ENCODE assay signal across 8 cellular contexts in genomic region chr12:50504798-50505385, GRCh38. TPM values are rescaled to one million over a fixed set of nuclear protein-coding genes. Genes with fewer than 3 reads are reported as not detected.
DNase-seq lines count a peak whose midpoint lies in the region; TF ChIP-seq lines count a peak whose summit lies in the region.

TSS of gene DIP2B (plus strand) at chr12:50504985. CDS start at chr12:50505141, 156 bp downstream.

- peak; percentile 21 for TF ChIP-seq POLR2A in NB4 (IDR thresholded peaks at IDR 0.05; ENCODE audit: extremely low read depth, insufficient read length)

- no peaks in the 10 kb centered on the region for H3K36me3 Mint-ChIP-seq in HFFc6 (ENCODE audit: low read depth)

- H3K4me1 Mint-ChIP-seq in HFFc6 (ENCODE audit: low read depth), result peaks cover 40% of the 10 kb centered on the region

- DNase-seq in HFFc6 (peak; percentile 86), NB4 (ENCODE audit: low read depth) (peak; percentile 96), SK-N-DZ (ENCODE audit: low spot score) (peak; percentile 91), globus pallidus (ENCODE audit: low spot score) (peak; percentile 89), nucleus accumbens (lab: John Stamatoyannopoulos, UW) (peak in 55 of 56 donors; percentile 65 to 97 (median 87)), superior temporal gyrus (ENCODE audit: extremely low spot score) (peak; percentile 91)
- DNase-seq in activated naive CD4-positive, alpha-beta T cell treated with anti-CD3 and anti-CD28 coated beads, Interleukin-2, amount 50 U/mL, for 16 hours, result peak; percentile 97

- no peaks in the 10 kb centered on the region for H3K9me3 Mint-ChIP-seq in HFFc6

- no peaks in the 10 kb centered on the region; the same call in 1 of the 2 replicates for H3K27me3 Mint-ChIP-seq in HFFc6 (ENCODE audit: insufficient read depth)

- peak within 1 kb of the TSS; percentile 93 for H3K4me3 Mint-ChIP-seq in HFFc6

- peak within 1 kb of the TSS; percentile 90 for H3K27ac Mint-ChIP-seq in HFFc6

- peak; percentile 95 for TF ChIP-seq CTCF in HFFc6 (IDR thresholded peaks at IDR 0.05)
- TF ChIP-seq CTCF in NB4 (IDR thresholded peaks at IDR 0.05; ENCODE audit: low read depth, low read length), result peak; percentile 84

- H3K4me3 ChIP-seq in GM08714 (ENCODE audit: low read length), result peak within 1 kb of the TSS; percentile 89
- H3K4me3 ChIP-seq in NB4 (ENCODE audit: low read depth, low read length), result peak within 1 kb of the TSS; percentile 77

RNA-seq across cellular contexts. Expression of gene DIP2B, which starts in this region (rescaled TPM):
- 10 to 100 TPM; 17.4 to 24.7 (median 20.6) TPM for total RNA-seq in HFFc6 (2021; fragmentation: NEBNext Ultra II Directional; extraction: Animal tissue kit (Norgen Biotek cat#: 25700))
- polyA plus RNA-seq in SK-N-DZ (2014; cell fraction: cytosol; rRNA removed), result 21.8 and 25.9 TPM in 2 replicates
- 14.7 and 20.2 TPM in 2 replicates for polyA plus RNA-seq in SK-N-DZ (2014; cell fraction: nucleus; rRNA removed)

Comparison
In these comparisons a context has a peak if more than half of its experiments do, and no peak if none do; other contexts are left out.
1. Peak in every context shown above with its lines: DNase-seq and H3K4me3 ChIP-seq.